8 cellular contexts compared by ENCODE assay signal in the genomic region with DNA sequence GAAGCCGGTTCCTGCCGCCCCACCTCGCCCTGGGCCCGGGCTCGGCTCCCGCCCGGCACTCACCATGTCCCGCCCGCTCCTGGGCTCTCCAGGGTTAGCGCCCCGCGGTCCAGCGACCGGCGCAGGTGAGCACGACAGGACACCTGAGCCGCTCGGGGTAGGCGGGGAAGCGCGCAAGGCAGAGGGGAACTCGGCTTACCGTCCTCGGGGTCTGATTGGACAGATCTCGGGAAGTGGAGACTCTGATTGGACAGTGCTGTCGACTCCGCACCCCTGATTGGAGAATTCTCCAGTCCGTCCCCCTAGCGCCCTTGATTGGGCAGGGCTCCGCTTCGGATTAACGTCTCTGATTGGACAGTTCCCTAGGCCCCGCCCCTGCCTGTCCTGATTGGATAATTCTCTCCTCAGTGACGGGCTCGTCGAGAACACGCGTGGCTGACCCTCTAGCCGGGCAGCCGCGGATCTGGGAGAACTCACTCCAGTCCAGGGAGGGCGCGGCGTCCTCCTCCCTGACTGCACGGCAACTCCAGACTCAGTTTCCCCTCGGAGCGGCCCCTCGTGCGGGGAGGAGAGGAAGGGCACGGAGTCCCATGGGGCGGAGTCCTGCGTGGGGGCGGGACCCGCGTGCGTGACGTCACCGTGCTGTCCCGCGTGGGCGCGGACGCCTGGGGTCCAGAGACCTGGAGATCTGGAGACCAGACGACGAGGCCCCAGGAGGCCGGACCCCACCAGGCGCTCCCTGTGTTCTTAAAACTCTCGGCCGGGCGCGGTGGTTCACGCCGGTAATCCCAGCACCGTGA.
DNase-seq lines count a peak whose midpoint lies in the region; ATAC-seq, FAIRE-seq and TF ChIP-seq lines count a peak whose summit lies in the region.

A gene (minus strand): TSS at position 197 of the 800 bp plus-strand sequence. CDS start 131 bp downstream, at position 66.

- DNase-seq in AG08396 (ENCODE audit: low spot score), result peak; percentile 100
- DNase-seq in NCI-H345 (lab: John Stamatoyannopoulos, UW), result peak; percentile 99
- peak; percentile 72 to 94 for DNase-seq in cerebellar nuclear complex (lab: John Stamatoyannopoulos, UW)
- DNase-seq in stimulated activated CD4-positive, alpha-beta T cell treated with anti-CD3 and anti-CD28 coated beads, Interleukin-12 subunit alpha, Interleukin-12 subunit beta, amount 100 ng/mL, for 24 hours (ENCODE audit: low read depth in 2 of 2), result peak; percentile 97 to 99

- in situ Hi-C loops in GM18951 (cut with MboI; ENCODE audit: low sequenced_read_pairs, unreplicated experiment), result no loop called here

- FAIRE-seq in islet of Langerhans (lab: Jason Lieb, UNC), result peak; percentile 99

- TF ChIP-seq POLR2A in GM18951 (IDR thresholded peaks at IDR 0.05; ENCODE audit: extremely low read depth, insufficient read depth, insufficient read length), result peak; percentile 64

- peak; percentile 97 for ATAC-seq in HG03175 (IDR thresholded peaks at IDR 0.05; ENCODE audit: unreplicated experiment)
- ATAC-seq in activated CD4-positive, CD25-positive, alpha-beta regulatory T cell treated with anti-CD3 and anti-CD28 coated beads, Interleukin-2, amount 50 U/mL, for 24 hours, result peak; percentile 99

Comparison
In these comparisons a context has a peak if more than half of its experiments do, and no peak if none do; other contexts are left out.
1. Peak in every context shown above with its lines: DNase-seq and ATAC-seq.